27 cellular contexts compared by ENCODE assay signal in genomic region chr2:18566145-18566544, GRCh38. TPM values are rescaled to one million over a fixed set of nuclear protein-coding genes. Genes with fewer than 3 reads are reported as not detected.
DNase-seq lines count a peak whose midpoint lies in the region; ATAC-seq and TF ChIP-seq lines count a peak whose summit lies in the region.
"Had no signal": no experiment of that assay in that cellular context is flagged by ENCODE, and none has a peak within 500 bp of the region (broad histone marks: within the 10 kb centered on the region; RNA-seq: fewer than 3 reads in every experiment).

No MANE protein-coding gene starts in this region.

- TF ChIP-seq POLR2A in IMR-90 (IDR thresholded peaks at IDR 0.05; ENCODE audit: low read depth, low read length), result no peak

- H2BK5ac ChIP-seq in IMR-90 (ENCODE audit: low read depth, low read length, poor library complexity, severe bottlenecking), result no peak overlapping the region

- no peak overlapping the region for H2BK120ac ChIP-seq in IMR-90 (ENCODE audit: low read depth, low read length)

- no peaks in the 10 kb centered on the region for H4K20me1 ChIP-seq in IMR-90 (ENCODE audit: insufficient read depth, low read length)

- CTCF ChIA-PET in A673 (lab: Charles Lee), result no interaction called here
- CTCF ChIA-PET in IMR-90 (lab: Yijun Ruan, JAX), result no interaction called here

- dilution Hi-C loops in IMR-90 (cut with HindIII; ENCODE audit: low sequenced_read_pairs, unreplicated experiment), result no loop called here

- H3K4me1 ChIP-seq in A673 (ENCODE audit: insufficient read depth, low read length, poor library complexity, severe bottlenecking), result peaks cover 5% of the 10 kb centered on the region
- H3K4me1 ChIP-seq in IMR-90 (ENCODE audit: control insufficient read depth, insufficient read depth, low read length), result no peaks in the 10 kb centered on the region
- H3K4me1 ChIP-seq: BE2C, SJSA1 had no signal

- H2BK15ac ChIP-seq in IMR-90 (ENCODE audit: low read depth, low read length), result no peak overlapping the region

- no peaks in the 10 kb centered on the region for H3K79me1 ChIP-seq in IMR-90 (ENCODE audit: low read depth in 1 of 2, low read length in 2 of 2)

- H2AFZ ChIP-seq in IMR-90 (replicated peaks; ENCODE audit: low read length, poor library complexity), result no peak overlapping the region
- H2AFZ ChIP-seq: GM23248 had no signal

- no peak overlapping the region for H3K18ac ChIP-seq in IMR-90 (ENCODE audit: low read depth, low read length)

- TF ChIP-seq CTCF in A673 (conservative IDR thresholded peaks at IDR 0.05; ENCODE audit: low read depth, low read length) (peak; percentile 23; the same call in 1 of the 2 replicates), IMR-90 (conservative IDR thresholded peaks at IDR 0.05; ENCODE audit: low read depth, low read length) (no peak), fibroblast of villous mesenchyme (IDR thresholded peaks at IDR 0.05; ENCODE audit: insufficient read depth, low read depth, low read length) (no peak)

- no peak overlapping the region for H3K14ac ChIP-seq in IMR-90 (replicated peaks; ENCODE audit: low read depth, low read length)

- no peak overlapping the region for H3K4ac ChIP-seq in IMR-90 (ENCODE audit: low read depth, low read length)

- no peak overlapping the region for H3K56ac ChIP-seq in IMR-90 (ENCODE audit: extremely low read depth, insufficient read depth, low read length)

- no peak overlapping the region for H2AK5ac ChIP-seq in IMR-90 (ENCODE audit: low read depth, low read length)

- ATAC-seq in IMR-90 (ENCODE audit: low read depth) (no peak; the same call in 1 of the 2 replicates), HG02798 (IDR thresholded peaks at IDR 0.05; ENCODE audit: poor library complexity, unreplicated experiment) (no peak), GM19395 (IDR thresholded peaks at IDR 0.05; ENCODE audit: unreplicated experiment) (no peak)
- ATAC-seq: T-cell had no signal

- no peaks in the 10 kb centered on the region for H3K9me1 ChIP-seq in IMR-90 (ENCODE audit: insufficient read depth, low read length)

- H4K8ac ChIP-seq in IMR-90 (ENCODE audit: low read depth in 2 of 2, low read length in 2 of 2), result no peak overlapping the region

- POLR2A ChIA-PET in A673 (lab: Charles Lee; ENCODE audit: low non-redundant PET), result no interaction called here
- POLR2A ChIA-PET in IMR-90 (lab: Charles Lee; ENCODE audit: unreplicated experiment), result no interaction called here

- H3K27ac ChIP-seq in A673 (ENCODE audit: low read depth, low read length, poor library complexity, severe bottlenecking) (no peak overlapping the region), IMR-90 (ENCODE audit: insufficient read depth, low read length) (no peak overlapping the region)
- H3K27ac ChIP-seq: GM23248, SJSA1 had no signal

- H3K27me3 ChIP-seq in A673 (replicated peaks; ENCODE audit: insufficient read depth, low read depth, low read length, poor library complexity) (no peaks in the 10 kb centered on the region), IMR-90 (ENCODE audit: control insufficient read depth, insufficient read depth, low read length) (no peaks in the 10 kb centered on the region)
- H3K27me3 ChIP-seq: BE2C, SJSA1 had no signal

- H3K23ac ChIP-seq in IMR-90 (ENCODE audit: low read depth, low read length), result no peak overlapping the region

- H3K36me3 ChIP-seq in A673 (ENCODE audit: insufficient read depth, low read length, poor library complexity, severe bottlenecking) (no peaks in the 10 kb centered on the region), IMR-90 (ENCODE audit: control insufficient read depth, insufficient read depth, low read length) (no peaks in the 10 kb centered on the region)
- H3K36me3 ChIP-seq: BE2C, SJSA1 had no signal

- H3K9me3 ChIP-seq in A673 (ENCODE audit: low read depth, low read length, poor library complexity, severe bottlenecking) (no peaks in the 10 kb centered on the region), IMR-90 (ENCODE audit: control insufficient read depth, insufficient read depth, low read length) (peaks cover 2% of the 10 kb centered on the region; the same call in 1 of the 2 replicates)
- H3K9me3 ChIP-seq: BE2C, SJSA1 had no signal

- no peak overlapping the region for H2BK20ac ChIP-seq in IMR-90 (ENCODE audit: low read depth, low read length)

- H3K4me3 ChIP-seq in A673 (ENCODE audit: low read depth, low read length, poor library complexity, severe bottlenecking) (no peak overlapping the region), IMR-90 (ENCODE audit: insufficient read depth, low read depth, low read length) (no peak overlapping the region), fibroblast of villous mesenchyme (ENCODE audit: low read depth, low read length) (no peak overlapping the region)
- H3K4me3 ChIP-seq: GM23248, SJSA1 had no signal

- no peak overlapping the region for H4K5ac ChIP-seq in IMR-90 (ENCODE audit: low read depth, low read length)

- no peak overlapping the region for H3K9ac ChIP-seq in IMR-90 (ENCODE audit: low read depth, low read length)
- H3K9ac ChIP-seq: GM23248 had no signal

- H4K91ac ChIP-seq in IMR-90 (ENCODE audit: insufficient read depth, low read depth, low read length), result no peak overlapping the region

- in situ Hi-C loops in IMR-90 (cut with MboI; ENCODE audit: low sequenced_read_pairs), result no loop called here

- no peak overlapping the region for H3K4me2 ChIP-seq in IMR-90 (ENCODE audit: low read depth, low read length)

- intact Hi-C loops in A673 (cut with micrococcal nuclease; ENCODE audit: unreplicated experiment), result no loop called here
- intact Hi-C loops in IMR-90 (cut with micrococcal nuclease), result no loop called here

- TF ChIP-seq RAD21 in IMR-90 (IDR thresholded peaks at IDR 0.05; ENCODE audit: low read length), result no peak

- no peak overlapping the region for H2AK9ac ChIP-seq in IMR-90 (replicated peaks; ENCODE audit: low read depth, low read length, poor library complexity)

- DNase-seq in A673 (ENCODE audit: low spot score), result no peak
- peak; percentile 24 for DNase-seq in IMR-90
- peak; percentile 30 for DNase-seq in amniotic epithelial cell (ENCODE audit: low read depth)
- peak; percentile 71 for DNase-seq in fibroblast of villous mesenchyme (ENCODE audit: low read depth)
- no peak for DNase-seq in activated effector memory CD4-positive, alpha-beta T cell treated with Interleukin-2 at 50 U/mL for 16 hours
- no peak for DNase-seq in A172 (ENCODE audit: low spot score)
- DNase-seq: ACHN; BE2C; CD8-positive, alpha-beta memory T cell; DMS 273 treated with DMSO at 0.1 percent for 48 hours; DND-41; GM23248; H7; KG1; NCI-H1092; NCI-H1417 treated with DMSO at 0.1 percent for 48 hours; NCI-H1694 treated with DMSO at 0.1 percent for 48 hours; NCI-H2107; NCI-H446 treated with DMSO at 0.1 percent for 48 hours; NCI-H526; Right ventricle myocardium superior; RPMI8226; T-cell had no signal

- no TSS peak for BruUV-seq in A673 (replicated peaks; lab: Mats Ljungman, UMichigan)
- BruUV-seq in IMR-90 (replicated peaks; lab: Mats Ljungman, UMichigan), result no TSS peak

- no CpG with 5 or more reads among the region's 1 CpG for WGBS in IMR-90 (ENCODE audit: extremely low coverage in 2 of 2, insufficient read length in 1 of 2), 2 experiments

TF ChIP-seq in IMR-90, 13 proteins besides CTCF, POLR2A, EP300 and RAD21:
- no peak for TF ChIP-seq MAZ (IDR thresholded peaks at IDR 0.05; ENCODE audit: borderline replicate concordance, low read depth, low read length)
- TF ChIP-seq, protein P1, sequence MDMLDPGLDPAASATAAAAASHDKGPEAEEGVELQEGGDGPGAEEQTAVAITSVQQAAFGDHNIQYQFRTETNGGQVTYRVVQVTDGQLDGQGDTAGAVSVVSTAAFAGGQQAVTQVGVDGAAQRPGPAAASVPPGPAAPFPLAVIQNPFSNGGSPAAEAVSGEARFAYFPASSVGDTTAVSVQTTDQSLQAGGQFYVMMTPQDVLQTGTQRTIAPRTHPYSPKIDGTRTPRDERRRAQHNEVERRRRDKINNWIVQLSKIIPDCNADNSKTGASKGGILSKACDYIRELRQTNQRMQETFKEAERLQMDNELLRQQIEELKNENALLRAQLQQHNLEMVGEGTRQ (IDR thresholded peaks at IDR 0.05; ENCODE audit: low read depth, low read length), result no peak
- TF ChIP-seq FOS (IDR thresholded peaks at IDR 0.05; ENCODE audit: low read depth, low read length), result no peak
- TF ChIP-seq RFX5 (IDR thresholded peaks at IDR 0.05; ENCODE audit: low read depth, low read length), result no peak
- TF ChIP-seq NFE2L2 (IDR thresholded peaks at IDR 0.05; ENCODE audit: low read depth, low read length), result no peak

RNA-seq across cellular contexts. Expression of gene RDH14, which starts 5.7 kb away (rescaled TPM):
- total RNA-seq in A673 (2021), result 19.0 and 22.1 TPM in 2 replicates
- 12.2 TPM in 2 replicates for total RNA-seq in IMR-90 (2012; rRNA removed)
- 10.2 and 11.9 TPM in 2 replicates for polyA plus RNA-seq in IMR-90 (2012; rRNA removed)
- 5.1 and 9.2 TPM in 2 replicates for polyA plus RNA-seq in IMR-90 (2012; cell fraction: cytosol; rRNA removed)
- polyA plus RNA-seq in IMR-90 (2012; cell fraction: nucleus; rRNA removed; ENCODE audit: low replicate concordance), result 4.1 and 9.7 TPM in 2 replicates
- total RNA-seq in fibroblast of villous mesenchyme, result 17.7 and 18.7 TPM in 2 replicates
- total RNA-seq in A172 (2014; rRNA removed; shearing (Covaris generic)), result 41.4 and 41.5 TPM in 2 replicates

RNA-seq across cellular contexts. Expression of gene NT5C1B, which starts 23.2 kb away (rescaled TPM):
- total RNA-seq in A673 (2021) (not detected in 2 replicates), IMR-90 (2012; rRNA removed) (not detected in 2 replicates), fibroblast of villous mesenchyme (not detected in 2 replicates)
- not detected in 2 replicates for polyA plus RNA-seq in IMR-90 (2012; rRNA removed)
- not detected in 2 replicates for polyA plus RNA-seq in IMR-90 (2012; cell fraction: cytosol; rRNA removed)
- not detected in 2 replicates for polyA plus RNA-seq in IMR-90 (2012; cell fraction: nucleus; rRNA removed; ENCODE audit: low replicate concordance)
- not detected in 2 replicates for total RNA-seq in A172 (2014; rRNA removed; shearing (Covaris generic))
- total RNA-seq: CD8-positive, alpha-beta memory T cell; GM23248; H7; Right ventricle myocardium superior; SJSA1; T-cell had no signal
- polyA plus RNA-seq: CD14-positive monocyte had no signal

Comparison
In these comparisons a context has a peak if more than half of its experiments do, and no peak if none do; other contexts are left out.
1. DNase-seq: peak in IMR-90 (single experiment), amniotic epithelial cell (single experiment) and fibroblast of villous mesenchyme (single experiment); none in A673 (single experiment), activated effector memory CD4-positive, alpha-beta T cell treated with Interleukin-2 at 50 U/mL for 16 hours (single experiment) and A172 (single experiment).